14 cellular contexts compared by ENCODE assay signal in genomic region chr2:42598656-42599267, GRCh38. TPM values are rescaled to one million over a fixed set of nuclear protein-coding genes. Genes with fewer than 3 reads are reported as not detected.
DNase-seq lines count a peak whose midpoint lies in the region; ATAC-seq and TF ChIP-seq lines count a peak whose summit lies in the region.
"Had no signal": no experiment of that assay in that cellular context is flagged by ENCODE, and none has a peak within 500 bp of the region (broad histone marks: within the 10 kb centered on the region; RNA-seq: fewer than 3 reads in every experiment).

No MANE protein-coding gene starts in this region.

- peak overlapping the region; percentile 37 to 71 (median 60) for H3K27ac Mint-ChIP-seq in IgD-negative memory B cell
- H3K27ac Mint-ChIP-seq: activated naive CD8-positive, alpha-beta T cell; natural killer cell treated with Interleukin-12 subunit alpha and Interleukin-12 subunit beta and Interleukin-15 and Interleukin-18, amount 100 ng/mL, for 72 hours had no signal

- H4K20me1 ChIP-seq in SU-DHL-6 (ENCODE audit: low read depth, low read length): no peaks in the 10 kb centered on the region

- H3K27me3 ChIP-seq in GM06990 (replicated peaks; ENCODE audit: control insufficient read depth, insufficient read depth, low read length): no peaks in the 10 kb centered on the region
- H3K27me3 ChIP-seq in SU-DHL-6 (ENCODE audit: low read length): no peaks in the 10 kb centered on the region
- H3K27me3 ChIP-seq in left lung: no peaks in the 10 kb centered on the region
- no peaks in the 10 kb centered on the region for H3K27me3 ChIP-seq in ovary

- H3K9me2 ChIP-seq in SU-DHL-6 (replicated peaks; ENCODE audit: insufficient read depth, low read length): no peaks in the 10 kb centered on the region

- H3K36me3 Mint-ChIP-seq in IgD-negative memory B cell: peaks cover 8% of the 10 kb centered on the region
- H3K36me3 Mint-ChIP-seq: activated naive CD8-positive, alpha-beta T cell; natural killer cell treated with Interleukin-12 subunit alpha and Interleukin-12 subunit beta and Interleukin-15 and Interleukin-18, amount 100 ng/mL, for 72 hours had no signal

- H3K9me3 Mint-ChIP-seq in IgD-negative memory B cell: no peaks in the 10 kb centered on the region
- H3K9me3 Mint-ChIP-seq: natural killer cell treated with Interleukin-12 subunit alpha and Interleukin-12 subunit beta and Interleukin-15 and Interleukin-18, amount 100 ng/mL, for 72 hours had no signal

- TF ChIP-seq POLR2A in ovary (IDR thresholded peaks at IDR 0.05): no peak

- H3K9me3 ChIP-seq in SU-DHL-6 (ENCODE audit: insufficient read depth, low read length): no peaks in the 10 kb centered on the region
- no peaks in the 10 kb centered on the region for H3K9me3 ChIP-seq in left lung
- H3K9me3 ChIP-seq in ovary: no peaks in the 10 kb centered on the region

- no peak overlapping the region for H3K4me3 ChIP-seq in GM06990 (replicated peaks; ENCODE audit: low read depth, low read length)
- H3K4me3 ChIP-seq in SU-DHL-6 (ENCODE audit: insufficient read depth, low read length, poor library complexity, severe bottlenecking): peak overlapping the region; percentile 10
- no peak overlapping the region for H3K4me3 ChIP-seq in left lung
- H3K4me3 ChIP-seq in ovary: no peak overlapping the region

- peak overlapping the region; percentile 96 for H3K4me2 ChIP-seq in SU-DHL-6 (ENCODE audit: low read depth, low read length, poor library complexity, severe bottlenecking)

- no peak for TF ChIP-seq EP300 in ovary (IDR thresholded peaks at IDR 0.05)

- DNase-seq in GM06990 (ENCODE audit: extremely low read depth, insufficient read length): no peak
- DNase-seq in kidney glomerular epithelial cell (lab: John Stamatoyannopoulos, UW): peak; percentile 1
- no peak for DNase-seq in left lung
- DNase-seq in activated CD4-positive, alpha-beta T cell treated with anti-CD3 and anti-CD28 coated beads for 4 hours: no peak
- no peak for DNase-seq in NCI-H526 treated with DMSO at 0.1 percent for 48 hours (lab: John Stamatoyannopoulos, UW)
- DNase-seq in ovary: no peak
- DNase-seq: activated T-cell treated with anti-CD3 and anti-CD28 coated beads, Interleukin-2, amount 50 U/mL, for 48 hours; foreskin fibroblast; stimulated activated CD4-positive, alpha-beta T cell treated with anti-CD3 and anti-CD28 coated beads, Interleukin-15, amount 100 ng/mL, for 24 hours; T1000 had no signal

- no peaks in the 10 kb centered on the region for H3K36me3 ChIP-seq in GM06990 (ENCODE audit: control insufficient read depth, insufficient read depth, low read length)
- H3K36me3 ChIP-seq in SU-DHL-6 (ENCODE audit: low read length): peaks cover 9% of the 10 kb centered on the region; the same call in 1 of the 2 replicates
- H3K36me3 ChIP-seq in left lung: no peaks in the 10 kb centered on the region
- no peaks in the 10 kb centered on the region for H3K36me3 ChIP-seq in ovary

- H3K4me1 Mint-ChIP-seq in IgD-negative memory B cell: peaks cover 5 to 24% (median 7%) of the 10 kb centered on the region in 3 donors

- peak overlapping the region; percentile 78 for H3K27ac ChIP-seq in SU-DHL-6 (ENCODE audit: low read depth, low read length)
- no peak overlapping the region for H3K27ac ChIP-seq in left lung
- H3K27ac ChIP-seq in ovary: no peak overlapping the region

- H3K4me1 ChIP-seq in left lung (no peaks in the 10 kb centered on the region), ovary (ENCODE audit: insufficient read depth) (peaks cover 2% of the 10 kb centered on the region)

- TF ChIP-seq CTCF in GM06990 (IDR thresholded peaks at IDR 0.05; ENCODE audit: insufficient read depth, low read length, poor library complexity, severe bottlenecking): peak; percentile 18
- TF ChIP-seq CTCF in SU-DHL-6 (IDR thresholded peaks at IDR 0.05; ENCODE audit: insufficient read depth, low read length, poor library complexity, severe bottlenecking): peak; percentile 49
- TF ChIP-seq CTCF in left lung (IDR thresholded peaks at IDR 0.05): no peak
- TF ChIP-seq CTCF in ovary (IDR thresholded peaks at IDR 0.05): no peak

- intact Hi-C loops in left lung (cut with DNase I) (no loop called here), ovary (cut with DNase I) (no loop called here)

- H3K4me3 Mint-ChIP-seq in IgD-negative memory B cell: peak overlapping the region in 2 of 4 donors; percentile 25 to 48
- H3K4me3 Mint-ChIP-seq: activated naive CD8-positive, alpha-beta T cell; natural killer cell treated with Interleukin-12 subunit alpha and Interleukin-12 subunit beta and Interleukin-15 and Interleukin-18, amount 100 ng/mL, for 72 hours had no signal

- H2AFZ ChIP-seq in SU-DHL-6 (ENCODE audit: low read depth, low read length, severe bottlenecking): no peak overlapping the region

- 82 to 89% (median 85%) methylated on average over 6 of the region's 6 CpGs for WGBS in ovary, 3 donors

- no peak for ATAC-seq in left lung
- ATAC-seq: natural killer cell treated with Interleukin-12 subunit alpha and Interleukin-12 subunit beta and Interleukin-15 and Interleukin-18, amount 100 ng/mL, for 72 hours had no signal

- H3K9ac ChIP-seq in SU-DHL-6 (ENCODE audit: low read length): peak overlapping the region; percentile 25

- no peaks in the 10 kb centered on the region for H3K27me3 Mint-ChIP-seq in IgD-negative memory B cell
- H3K27me3 Mint-ChIP-seq: activated naive CD8-positive, alpha-beta T cell; natural killer cell treated with Interleukin-12 subunit alpha and Interleukin-12 subunit beta and Interleukin-15 and Interleukin-18, amount 100 ng/mL, for 72 hours had no signal

- peaks cover 82% of the 10 kb centered on the region for H3K79me2 ChIP-seq in SU-DHL-6 (ENCODE audit: insufficient read depth, low read length)

- peaks cover 43% of the 10 kb centered on the region for H3F3A ChIP-seq in SU-DHL-6 (ENCODE audit: insufficient read depth)

RNA-seq across cellular contexts. Expression of gene MTA3, which starts 30.3 kb away (rescaled TPM):
- polyA plus RNA-seq in IgD-negative memory B cell (8.8 TPM), ovary (10 to 100 TPM; 55.2 to 87.5 TPM)
- total RNA-seq in left lung (10 to 100 TPM; 23.9 to 34.8 TPM), ovary (10 to 100 TPM; 31.9 to 86.6 (median 61.0) TPM)

Comparison
In these comparisons a context has a peak if more than half of its experiments do, and no peak if none do; other contexts are left out.
1. CTCF ChIP-seq: peak in GM06990 (single experiment) and SU-DHL-6 (single experiment); none in left lung (0 of 2) and ovary (0 of 3).